ENCODE assay signal across 7 cellular contexts in genomic region chr6:170141061-170141460, GRCh38.
DNase-seq lines count a peak whose midpoint lies in the region; ATAC-seq, FAIRE-seq and TF ChIP-seq lines count a peak whose summit lies in the region.
"Not testable (repeated sequence)": the region's sequence is repeated elsewhere in the genome, so short reads cannot be mapped to it uniquely, and the experiment has no call there.

No MANE protein-coding gene starts in this region.

- DNase-seq in HTR-8/SVneo (ENCODE audit: insufficient read length, low spot score); neuronal stem cell (ENCODE audit: low spot score): not testable (repeated sequence)
- peak; percentile 14 for DNase-seq in activated effector memory CD4-positive, alpha-beta T cell treated with anti-CD3 and anti-CD28 coated beads, Interleukin-2, amount 50 U/mL, for 16 hours
- DNase-seq in ecto neural progenitor cell (ENCODE audit: low spot score) (peak; percentile 30), mesenteric fat pad (ENCODE audit: low spot score) (peak; percentile 24), sciatic nerve (ENCODE audit: low spot score) (peak; percentile 30), upper lobe of right lung (peak; percentile 9)

- not testable (repeated sequence) for H2BK15ac ChIP-seq in neuronal stem cell (ENCODE audit: low read length)

- not testable (repeated sequence) for H3K4ac ChIP-seq in neuronal stem cell (ENCODE audit: low read length)

- FAIRE-seq in HTR-8/SVneo (lab: Jason Lieb, UNC), result peak; percentile 31

- H3K4me1 ChIP-seq in neuronal stem cell (ENCODE audit: control insufficient read depth in 2 of 2, insufficient read depth in 1 of 2, low read depth in 1 of 2, low read length in 2 of 2); upper lobe of right lung: not testable (repeated sequence)

- not testable (repeated sequence) for H3K27me3 ChIP-seq in neuronal stem cell (ENCODE audit: control insufficient read depth in 3 of 3, insufficient read depth in 3 of 3, low read depth in 1 of 3, low read length in 3 of 3); upper lobe of right lung

- H2AFZ ChIP-seq in neuronal stem cell (ENCODE audit: low read length), result not testable (repeated sequence)

- WGBS in neuronal stem cell (ENCODE audit: extremely low coverage in 2 of 2, insufficient read length in 2 of 2, insufficient replicate concordance in 1 of 2), 2 donors, result no CpG with 5 or more reads among the region's 10 CpGs

- TF ChIP-seq CTCF in upper lobe of right lung (IDR thresholded peaks at IDR 0.05), result not testable (repeated sequence)

- not testable (repeated sequence) for H3K23ac ChIP-seq in neuronal stem cell (ENCODE audit: low read depth, low read length, poor library complexity)

- peaks cover 5 to 18% of the 10 kb centered on the region in 2 donors for H3K9me3 ChIP-seq in neuronal stem cell (replicated peaks in 1 of 2; ENCODE audit: control insufficient read depth in 2 of 2, insufficient read depth in 1 of 2, low read depth in 1 of 2, low read length in 2 of 2)
- H3K9me3 ChIP-seq in upper lobe of right lung, result not testable (repeated sequence)

- not testable (repeated sequence) for H4K91ac ChIP-seq in neuronal stem cell (ENCODE audit: low read depth, low read length, poor library complexity)

- not testable (repeated sequence) for H3K27ac ChIP-seq in neuronal stem cell (replicated peaks; ENCODE audit: low read length); upper lobe of right lung

- H3K4me3 ChIP-seq in neuronal stem cell (ENCODE audit: low read length in 2 of 2); upper lobe of right lung: not testable (repeated sequence)

- not testable (repeated sequence) for ATAC-seq in sciatic nerve, upper lobe of right lung

- H2BK5ac ChIP-seq in neuronal stem cell (ENCODE audit: low read length), result not testable (repeated sequence)

- not testable (repeated sequence) for H3K79me1 ChIP-seq in neuronal stem cell (ENCODE audit: low read depth, low read length)

- intact Hi-C loops in sciatic nerve (cut with DNase I); upper lobe of right lung (cut with DNase I): not testable (repeated sequence)

- H2BK120ac ChIP-seq in neuronal stem cell (ENCODE audit: low read depth, low read length), result not testable (repeated sequence)

- H3K36me3 ChIP-seq in neuronal stem cell (replicated peaks in 1 of 2; ENCODE audit: control insufficient read depth in 2 of 2, insufficient read depth in 2 of 2, low read length in 2 of 2); upper lobe of right lung: not testable (repeated sequence)

- H3K4me2 ChIP-seq in neuronal stem cell (ENCODE audit: insufficient read depth, low read length, poor library complexity, severe bottlenecking), result not testable (repeated sequence)

- not testable (repeated sequence) for H4K8ac ChIP-seq in neuronal stem cell (ENCODE audit: low read depth, low read length)

- H2BK12ac ChIP-seq in neuronal stem cell (ENCODE audit: low read length), result not testable (repeated sequence)

- not testable (repeated sequence) for H2AK5ac ChIP-seq in neuronal stem cell (ENCODE audit: low read depth, low read length)

- H3K18ac ChIP-seq in neuronal stem cell (ENCODE audit: low read length), result peak overlapping the region; percentile 2

- H3K9ac ChIP-seq in neuronal stem cell (ENCODE audit: low read depth, low read length, poor library complexity), result not testable (repeated sequence)

- H3K14ac ChIP-seq in neuronal stem cell (ENCODE audit: low read length), result not testable (repeated sequence)
